Comparison of ENCODE assay signal across 12 cellular contexts in genomic region chr6:40585661-40586269, GRCh38. TPM values are rescaled to one million over a fixed set of nuclear protein-coding genes. Genes with fewer than 3 reads are reported as not detected.
DNase-seq lines count a peak whose midpoint lies in the region; ATAC-seq and TF ChIP-seq lines count a peak whose summit lies in the region.
"Had no signal": no experiment of that assay in that cellular context is flagged by ENCODE, and none has a peak within 500 bp of the region (broad histone marks: within the 10 kb centered on the region; RNA-seq: fewer than 3 reads in every experiment).

No MANE protein-coding gene starts in this region.

- no peak for ATAC-seq in CD4-positive, alpha-beta T cell (ENCODE audit: poor library complexity)
- ATAC-seq in HG03108 (IDR thresholded peaks at IDR 0.05; ENCODE audit: unreplicated experiment): no peak

- H3K27ac Mint-ChIP-seq in CD4-positive, alpha-beta T cell: no peak overlapping the region

- H3F3A ChIP-seq in PC-9 (ENCODE audit: insufficient read depth, low read depth): no peaks in the 10 kb centered on the region

- no peaks in the 10 kb centered on the region for H3K9me3 ChIP-seq in CD4-positive, alpha-beta T cell (ENCODE audit: control insufficient read depth, low read length)
- H3K9me3 ChIP-seq in NT2/D1 (ENCODE audit: insufficient read depth, low read length) (no peaks in the 10 kb centered on the region), iPS-18a (ENCODE audit: control insufficient read depth, low read depth, low read length) (no peaks in the 10 kb centered on the region), PC-9 (ENCODE audit: insufficient read depth, low read depth) (no peaks in the 10 kb centered on the region)

- TF ChIP-seq CTCF in CD4-positive, alpha-beta T cell (IDR thresholded peaks at IDR 0.05): no peak
- TF ChIP-seq CTCF in PC-9 (conservative IDR thresholded peaks at IDR 0.05): no peak

- no peaks in the 10 kb centered on the region for H3K79me2 ChIP-seq in PC-9 (ENCODE audit: low read depth)

- intact Hi-C loops in CD4-positive, alpha-beta T cell (cut with DNase I, micrococcal nuclease): loop anchor here in 1 of 2 experiments (2.0 kb wide), 1 partner anchor 257 kb away; no protein-coding TSS in a partner anchor
- intact Hi-C loops in PC-9 (cut with micrococcal nuclease; ENCODE audit: unreplicated experiment): no loop called here

- POLR2A ChIA-PET in CD4-positive, alpha-beta T cell (lab: Charles Lee): no interaction called here
- POLR2A ChIA-PET in HEK293T (lab: Yijun Ruan, JAX) (interaction anchor here (1.3 kb wide), 1 partner anchor 12 kb away, joined by 3 read pairs; no protein-coding TSS in a partner anchor), PC-9 (lab: Charles Lee; ENCODE audit: unreplicated experiment) (no interaction called here)

- H4K20me1 ChIP-seq in PC-9 (ENCODE audit: insufficient read depth): no peaks in the 10 kb centered on the region

- H3K36me3 Mint-ChIP-seq in CD4-positive, alpha-beta T cell (ENCODE audit: low read depth): no peaks in the 10 kb centered on the region
- H3K36me3 Mint-ChIP-seq: activated naive CD8-positive, alpha-beta T cell treated with anti-CD3 and anti-CD28 coated beads, Interleukin-2, amount 10 ng/mL, durations not matched to agents 7 days and 5 days had no signal

- H2AFZ ChIP-seq in PC-9: no peak overlapping the region

- no peaks in the 10 kb centered on the region for H3K9me3 Mint-ChIP-seq in CD4-positive, alpha-beta T cell
- H3K9me3 Mint-ChIP-seq: activated naive CD8-positive, alpha-beta T cell treated with anti-CD3 and anti-CD28 coated beads, Interleukin-2, amount 10 ng/mL, durations not matched to agents 7 days and 5 days had no signal

- H3K27ac ChIP-seq in CD4-positive, alpha-beta T cell (ENCODE audit: low read depth, low read length): no peak overlapping the region
- no peak overlapping the region for H3K27ac ChIP-seq in iPS-18a (ENCODE audit: low read length)
- H3K27ac ChIP-seq in PC-9: no peak overlapping the region

- H3K36me3 ChIP-seq in NT2/D1 (ENCODE audit: insufficient read depth, insufficient read length, low read length) (no peaks in the 10 kb centered on the region), iPS-18a (ENCODE audit: control insufficient read depth, low read depth, low read length) (no peaks in the 10 kb centered on the region), PC-9 (ENCODE audit: low read depth) (no peaks in the 10 kb centered on the region)

- H3K4me1 Mint-ChIP-seq in CD4-positive, alpha-beta T cell (ENCODE audit: low read depth): peaks cover 20% of the 10 kb centered on the region

- H3K9ac ChIP-seq in NT2/D1 (ENCODE audit: insufficient read length, low read depth) (peak overlapping the region; percentile 34), iPS-18a (ENCODE audit: low read length) (no peak overlapping the region)

- H3K4me3 Mint-ChIP-seq in CD4-positive, alpha-beta T cell: peak overlapping the region; percentile 80

- CTCF ChIA-PET in CD4-positive, alpha-beta T cell (lab: Charles Lee): no interaction called here
- CTCF ChIA-PET in HEK293T (lab: Yijun Ruan, JAX): no interaction called here
- CTCF ChIA-PET in PC-9 (lab: Charles Lee): no interaction called here

- H3K4me1 ChIP-seq in NT2/D1 (ENCODE audit: insufficient read depth, insufficient read length) (peaks cover 11% of the 10 kb centered on the region), iPS-18a (ENCODE audit: control insufficient read depth, low read depth, low read length) (peaks cover 25% of the 10 kb centered on the region), PC-9 (replicated peaks; ENCODE audit: insufficient read depth) (no peaks in the 10 kb centered on the region)

- no TSS peak for BruUV-seq in PC-9 (replicated peaks; lab: Mats Ljungman, UMichigan)

- peaks cover 39% of the 10 kb centered on the region for H3K27me3 Mint-ChIP-seq in CD4-positive, alpha-beta T cell

- no peaks in the 10 kb centered on the region for H3K9me2 ChIP-seq in PC-9 (ENCODE audit: insufficient read depth)

- H3K4me2 ChIP-seq in PC-9: no peak overlapping the region

- H3K27me3 ChIP-seq in CD4-positive, alpha-beta T cell (ENCODE audit: control insufficient read depth, insufficient read depth, low read length): peaks cover 10% of the 10 kb centered on the region
- H3K27me3 ChIP-seq in NT2/D1 (ENCODE audit: insufficient read depth, insufficient read length) (peaks cover 39% of the 10 kb centered on the region), iPS-18a (ENCODE audit: control insufficient read depth, insufficient read depth, low read length) (peaks cover 34% of the 10 kb centered on the region), PC-9 (ENCODE audit: insufficient read depth, low read depth) (peaks cover 6% of the 10 kb centered on the region; the same call in 1 of the 2 replicates)

- no peak for DNase-seq in CD4-positive, alpha-beta T cell
- peak; percentile 27 for DNase-seq in HEK293T (ENCODE audit: extremely low spot score)
- DNase-seq in NT2/D1 (ENCODE audit: low read depth, low spot score): peak; percentile 61
- DNase-seq in PC-9: no peak
- DNase-seq in HPDE6-E6E7 (ENCODE audit: extremely low spot score): no peak
- no peak for DNase-seq in middle frontal gyrus (ENCODE audit: extremely low spot score, low spot score)
- DNase-seq: activated naive CD8-positive, alpha-beta T cell treated with anti-CD3 and anti-CD28 coated beads, Interleukin-2, amount 10 ng/mL, durations not matched to agents 7 days and 5 days; Karpas-422; stimulated activated CD4-positive, alpha-beta T cell treated with anti-CD3 and anti-CD28 coated beads, Interleukin-4, amount 100 ng/mL, for 1 hour had no signal

- H3K4me3 ChIP-seq in NT2/D1 (ENCODE audit: insufficient read length, low read depth) (no peak overlapping the region), iPS-18a (ENCODE audit: low read length) (peak overlapping the region; percentile 73), PC-9 (no peak overlapping the region)

TF ChIP-seq in HEK293T, 16 proteins besides CTCF, POLR2A, EP300 and RAD21:
- TF ChIP-seq, protein P1, sequence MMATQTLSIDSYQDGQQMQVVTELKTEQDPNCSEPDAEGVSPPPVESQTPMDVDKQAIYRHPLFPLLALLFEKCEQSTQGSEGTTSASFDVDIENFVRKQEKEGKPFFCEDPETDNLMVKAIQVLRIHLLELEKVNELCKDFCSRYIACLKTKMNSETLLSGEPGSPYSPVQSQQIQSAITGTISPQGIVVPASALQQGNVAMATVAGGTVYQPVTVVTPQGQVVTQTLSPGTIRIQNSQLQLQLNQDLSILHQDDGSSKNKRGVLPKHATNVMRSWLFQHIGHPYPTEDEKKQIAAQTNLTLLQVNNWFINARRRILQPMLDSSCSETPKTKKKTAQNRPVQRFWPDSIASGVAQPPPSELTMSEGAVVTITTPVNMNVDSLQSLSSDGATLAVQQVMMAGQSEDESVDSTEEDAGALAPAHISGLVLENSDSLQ (IDR thresholded peaks at IDR 0.05): no peak
- TF ChIP-seq SP1 (IDR thresholded peaks at IDR 0.05) (no peak), FOXK2 (IDR thresholded peaks at IDR 0.05) (no peak), ELF4 (IDR thresholded peaks at IDR 0.05) (no peak), TARDBP (IDR thresholded peaks at IDR 0.05) (no peak), FOXM1 (IDR thresholded peaks at IDR 0.05; ENCODE audit: borderline replicate concordance) (no peak), ARNT (IDR thresholded peaks at IDR 0.05) (no peak), LEF1 (IDR thresholded peaks at IDR 0.05; ENCODE audit: borderline replicate concordance) (no peak), SUZ12 (IDR thresholded peaks at IDR 0.05) (no peak), HDGF (IDR thresholded peaks at IDR 0.05; ENCODE audit: borderline replicate concordance) (no peak), BHLHE40 (IDR thresholded peaks at IDR 0.05; ENCODE audit: borderline replicate concordance) (no peak), CTBP1 (IDR thresholded peaks at IDR 0.05; ENCODE audit: borderline replicate concordance) (no peak), ZNF384 (IDR thresholded peaks at IDR 0.05) (no peak), NFRKB (IDR thresholded peaks at IDR 0.05) (no peak), L3MBTL2 (conservative IDR thresholded peaks at IDR 0.05) (no peak), FOXA1 (IDR thresholded peaks at IDR 0.05) (no peak)

RNA-seq across cellular contexts. Expression of gene LRFN2, which starts 1.4 kb away (rescaled TPM):
- not detected for total RNA-seq in CD4-positive, alpha-beta T cell
- not detected in 2 replicates for total RNA-seq in PC-9 (2021)
- total RNA-seq: activated naive CD8-positive, alpha-beta T cell treated with anti-CD3 and anti-CD28 coated beads, Interleukin-2, amount 10 ng/mL, durations not matched to agents 7 days and 5 days; mesenteric fat pad had no signal

Comparison
In these comparisons a context has a peak if more than half of its experiments do, and no peak if none do; other contexts are left out.
1. DNase-seq: peak in HEK293T (single experiment) and NT2/D1 (single experiment); none in CD4-positive, alpha-beta T cell (0 of 10), PC-9 (0 of 2), HPDE6-E6E7 (single experiment) and middle frontal gyrus (single experiment).